Comparison of ENCODE assay signal across 7 cellular contexts in the genomic region with DNA sequence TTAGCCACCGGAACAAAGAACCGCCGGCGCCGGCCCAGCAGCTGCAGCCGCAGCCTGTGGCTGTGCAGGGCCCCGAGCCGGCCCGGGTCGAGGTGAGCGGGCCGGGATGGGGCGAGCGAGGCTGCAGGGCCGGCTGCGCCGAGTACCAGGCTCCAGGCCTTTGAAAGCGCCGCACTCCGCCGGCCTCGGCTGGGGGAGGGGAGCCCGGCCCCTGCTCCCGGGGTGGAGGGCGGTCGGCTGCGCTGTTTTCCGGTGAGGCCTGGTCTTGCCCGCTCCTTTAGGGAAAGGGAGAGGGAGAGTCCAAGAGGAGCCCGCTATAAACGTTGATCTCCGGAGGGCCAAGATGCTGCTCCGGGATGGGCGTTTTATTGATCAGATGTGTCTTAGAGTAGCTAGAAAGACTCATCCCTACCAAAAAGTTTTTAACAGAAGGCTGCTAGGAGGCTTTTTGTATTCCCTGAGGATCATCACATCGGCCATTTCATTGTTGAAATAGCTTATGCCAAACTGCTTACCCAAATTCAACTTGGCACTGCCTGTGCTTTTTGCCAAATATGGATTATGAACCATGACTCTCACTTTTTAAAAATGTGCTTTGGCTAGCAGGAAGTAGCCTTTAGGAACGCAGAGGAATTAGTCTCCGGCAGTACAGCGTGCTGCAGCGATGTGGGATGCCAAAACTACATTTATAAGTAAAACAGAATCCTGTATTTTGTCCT. TPM values are rescaled to one million over a fixed set of nuclear protein-coding genes. Genes with fewer than 3 reads are reported as not detected.
DNase-seq lines count a peak whose midpoint lies in the region; ATAC-seq, FAIRE-seq and TF ChIP-seq lines count a peak whose summit lies in the region.

No MANE protein-coding gene starts in this region.

- H4K8ac ChIP-seq in mesenchymal stem cell (ENCODE audit: low read length): peak overlapping the region; percentile 96

- peak overlapping the region; percentile 90 for H3K4me3 Mint-ChIP-seq in activated CD4-positive, alpha-beta memory T cell treated with anti-CD3 and anti-CD28 coated beads for 36 hours
- peak overlapping the region; percentile 98 to 99 for H3K4me3 Mint-ChIP-seq in stimulated activated naive CD8-positive, alpha-beta T cell treated with anti-CD3 and anti-CD28 coated beads, Interleukin-15, amount 100 ng/mL, for 72 hours

- no peaks in the 10 kb centered on the region for H3K9me3 Mint-ChIP-seq in activated CD4-positive, alpha-beta memory T cell treated with anti-CD3 and anti-CD28 coated beads for 36 hours
- H3K9me3 Mint-ChIP-seq in stimulated activated naive CD8-positive, alpha-beta T cell treated with anti-CD3 and anti-CD28 coated beads, Interleukin-15, amount 100 ng/mL, for 72 hours: no peaks in the 10 kb centered on the region

- H3K27me3 Mint-ChIP-seq in activated CD4-positive, alpha-beta memory T cell treated with anti-CD3 and anti-CD28 coated beads for 36 hours: no peaks in the 10 kb centered on the region
- H3K27me3 Mint-ChIP-seq in stimulated activated naive CD8-positive, alpha-beta T cell treated with anti-CD3 and anti-CD28 coated beads, Interleukin-15, amount 100 ng/mL, for 72 hours: no peaks in the 10 kb centered on the region

- no peaks in the 10 kb centered on the region for H3K9me2 ChIP-seq in Loucy (replicated peaks; ENCODE audit: low read depth, low read length)

- no peak for TF ChIP-seq CTCF in Loucy (conservative IDR thresholded peaks at IDR 0.05; ENCODE audit: low read length)

- intact Hi-C loops in activated CD4-positive, alpha-beta memory T cell treated with anti-CD3 and anti-CD28 coated beads for 36 hours (cut with micrococcal nuclease): loop anchor here (5.0 kb wide), 2 partner anchors 471 to 1041 kb away; a partner anchor contains a TSS

- peak overlapping the region in 1 of 2 experiments; percentile 96 for H3K23ac ChIP-seq in mesenchymal stem cell (ENCODE audit: low read length in 2 of 2)

- H2BK5ac ChIP-seq in mesenchymal stem cell (ENCODE audit: low read depth, low read length, poor library complexity, severe bottlenecking): peak overlapping the region; percentile 97

- H3K4ac ChIP-seq in mesenchymal stem cell (ENCODE audit: low read depth in 1 of 2, low read length in 2 of 2): peak overlapping the region; percentile 99

- peaks cover 54% of the 10 kb centered on the region for H3K79me2 ChIP-seq in Loucy (ENCODE audit: insufficient read depth, low read length)

- no peaks in the 10 kb centered on the region for H3F3A ChIP-seq in Loucy (ENCODE audit: low read depth)

- peak overlapping the region; percentile 40 for H2AFZ ChIP-seq in Loucy (ENCODE audit: low read length)
- H2AFZ ChIP-seq in mesenchymal stem cell (ENCODE audit: low read depth, low read length): peak overlapping the region; percentile 86

- H3K79me1 ChIP-seq in mesenchymal stem cell (replicated peaks; ENCODE audit: low read length, poor library complexity, severe bottlenecking): peaks cover 1% of the 10 kb centered on the region

- CTCF ChIA-PET in activated CD4-positive, alpha-beta memory T cell treated with anti-CD3 and anti-CD28 coated beads for 36 hours (lab: Charles Lee): interaction anchor here (1.9 to 5.0 kb wide), 2 partner anchors 50 to 153 kb away, joined by 6 to 53 read pairs; a partner anchor contains a TSS

- peak; percentile 5 for FAIRE-seq in GM12892 (lab: Jason Lieb, UNC)

- H3K9me3 ChIP-seq in Loucy (ENCODE audit: insufficient read depth, low read depth, low read length) (no peaks in the 10 kb centered on the region), mesenchymal stem cell (ENCODE audit: control insufficient read depth, low read length) (no peaks in the 10 kb centered on the region)
- no peaks in the 10 kb centered on the region for H3K9me3 ChIP-seq in effector memory CD4-positive, alpha-beta T cell (ENCODE audit: control insufficient read depth, low read length)

- peak; percentile 35 for ATAC-seq in stimulated activated naive CD8-positive, alpha-beta T cell treated with anti-CD3 and anti-CD28 coated beads, Interleukin-15, amount 100 ng/mL, for 72 hours

- H3K27ac Mint-ChIP-seq in activated CD4-positive, alpha-beta memory T cell treated with anti-CD3 and anti-CD28 coated beads for 36 hours: peak overlapping the region; percentile 93
- peak overlapping the region; percentile 74 to 94 for H3K27ac Mint-ChIP-seq in stimulated activated naive CD8-positive, alpha-beta T cell treated with anti-CD3 and anti-CD28 coated beads, Interleukin-15, amount 100 ng/mL, for 72 hours

- DNase-seq in GM12892 (ENCODE audit: insufficient read length) (peak; percentile 30), H7 (peak; percentile 79), mesenchymal stem cell (peak; percentile 59)
- peak; percentile 44 for DNase-seq in activated CD4-positive, alpha-beta memory T cell treated with anti-CD3 and anti-CD28 coated beads for 36 hours
- DNase-seq in effector memory CD4-positive, alpha-beta T cell: peak; percentile 1 to 9 (median 6)
- peak in 1 of 2 donors; percentile 33 for DNase-seq in stimulated activated naive CD8-positive, alpha-beta T cell treated with anti-CD3 and anti-CD28 coated beads, Interleukin-15, amount 100 ng/mL, for 72 hours

- H4K91ac ChIP-seq in mesenchymal stem cell (ENCODE audit: low read length): peak overlapping the region; percentile 97

- peak overlapping the region; percentile 57 to 98 for H3K14ac ChIP-seq in mesenchymal stem cell (ENCODE audit: low read length in 2 of 2)

- peak overlapping the region in 1 of 2 experiments; percentile 16 for H2BK12ac ChIP-seq in mesenchymal stem cell (ENCODE audit: low read length in 2 of 2)

- peaks cover 51% of the 10 kb centered on the region for H4K20me1 ChIP-seq in Loucy (ENCODE audit: insufficient read depth, low read length, poor library complexity, severe bottlenecking)

- no peak overlapping the region for H2AK5ac ChIP-seq in mesenchymal stem cell (ENCODE audit: low read length, severe bottlenecking)

- H2BK15ac ChIP-seq in mesenchymal stem cell (ENCODE audit: low read depth, poor library complexity, severe bottlenecking): peak overlapping the region; percentile 67

- peaks cover 36% of the 10 kb centered on the region for H3K36me3 Mint-ChIP-seq in activated CD4-positive, alpha-beta memory T cell treated with anti-CD3 and anti-CD28 coated beads for 36 hours

- peak overlapping the region; percentile 73 for H2BK120ac ChIP-seq in mesenchymal stem cell (ENCODE audit: low read depth, low read length)

- TF ChIP-seq POLR2A in GM12892 (IDR thresholded peaks at IDR 0.05; ENCODE audit: low read depth, low read length): no peak

- H3K4me1 Mint-ChIP-seq in activated CD4-positive, alpha-beta memory T cell treated with anti-CD3 and anti-CD28 coated beads for 36 hours (ENCODE audit: low read depth): peaks cover 36% of the 10 kb centered on the region
- H3K4me1 Mint-ChIP-seq in stimulated activated naive CD8-positive, alpha-beta T cell treated with anti-CD3 and anti-CD28 coated beads, Interleukin-15, amount 100 ng/mL, for 72 hours: peaks cover 53% of the 10 kb centered on the region

- H3K36me3 ChIP-seq in H7 (replicated peaks; ENCODE audit: control insufficient read depth, insufficient read depth, low read length) (no peaks in the 10 kb centered on the region), Loucy (ENCODE audit: insufficient read depth, low read length) (no peaks in the 10 kb centered on the region), mesenchymal stem cell (ENCODE audit: control insufficient read depth in 1 of 2, insufficient read depth in 2 of 2, low read depth in 1 of 2, low read length in 2 of 2) (peaks cover 0 to 20% of the 10 kb centered on the region in 2 experiments)
- H3K36me3 ChIP-seq in effector memory CD4-positive, alpha-beta T cell (ENCODE audit: control insufficient read depth, insufficient read depth, low read length): peaks cover 7% of the 10 kb centered on the region

- peak overlapping the region; percentile 96 for H3K9ac ChIP-seq in Loucy (ENCODE audit: low read depth, low read length, poor library complexity, severe bottlenecking)
- peak overlapping the region; percentile 96 for H3K9ac ChIP-seq in mesenchymal stem cell (ENCODE audit: low read length)

- no peaks in the 10 kb centered on the region for H3K27me3 ChIP-seq in H7 (ENCODE audit: control insufficient read depth, insufficient read depth, low read length)
- peaks cover 4% of the 10 kb centered on the region for H3K27me3 ChIP-seq in Loucy (ENCODE audit: insufficient read depth, low read length, poor library complexity, severe bottlenecking)
- no peaks in the 10 kb centered on the region for H3K27me3 ChIP-seq in effector memory CD4-positive, alpha-beta T cell (replicated peaks; ENCODE audit: control insufficient read depth, insufficient read depth, low read length, poor library complexity, severe bottlenecking)
- no peaks in the 10 kb centered on the region for H3K27me3 ChIP-seq in mesenchymal stem cell (ENCODE audit: control insufficient read depth in 1 of 2, insufficient read depth in 1 of 2, low read length in 2 of 2)

- H3K4me3 ChIP-seq in H7 (ENCODE audit: insufficient read depth, low read depth, low read length) (peak overlapping the region; percentile 86), Loucy (ENCODE audit: low read length, poor library complexity, severe bottlenecking) (peak overlapping the region; percentile 100), mesenchymal stem cell (ENCODE audit: insufficient read depth in 1 of 2, low read depth in 1 of 2, low read length in 2 of 2) (peak overlapping the region; percentile 80 to 99)
- H3K4me3 ChIP-seq in effector memory CD4-positive, alpha-beta T cell (ENCODE audit: insufficient read depth, low read depth, low read length, poor library complexity, severe bottlenecking): peak overlapping the region; percentile 67

- H3K4me1 ChIP-seq in Loucy (ENCODE audit: insufficient read depth, low read length, poor library complexity, severe bottlenecking) (peaks cover 35% of the 10 kb centered on the region), mesenchymal stem cell (ENCODE audit: control insufficient read depth, insufficient read depth, low read depth, low read length) (peaks cover 2% of the 10 kb centered on the region)
- peaks cover 16% of the 10 kb centered on the region for H3K4me1 ChIP-seq in effector memory CD4-positive, alpha-beta T cell (ENCODE audit: control insufficient read depth, insufficient read depth, low read length, poor library complexity, severe bottlenecking)

- H3K4me2 ChIP-seq in Loucy (ENCODE audit: low read depth, low read length, poor library complexity, severe bottlenecking) (peak overlapping the region; percentile 95), mesenchymal stem cell (ENCODE audit: low read length, poor library complexity, severe bottlenecking) (peak overlapping the region; percentile 90)

- POLR2A ChIA-PET in activated CD4-positive, alpha-beta memory T cell treated with anti-CD3 and anti-CD28 coated beads for 36 hours (lab: Charles Lee): interaction anchor here (0.6 to 2.0 kb wide), 3 partner anchors 14 to 151 kb away, joined by 4 read pairs; a partner anchor contains a TSS

- under 1% methylated on average over 29 of the region's 39 CpGs for WGBS in mesenchymal stem cell

- H3K18ac ChIP-seq in mesenchymal stem cell (ENCODE audit: low read depth in 1 of 2, low read length in 2 of 2): peak overlapping the region; percentile 98 to 100

- H3K27ac ChIP-seq in effector memory CD4-positive, alpha-beta T cell (ENCODE audit: insufficient read depth, low read length, poor library complexity, severe bottlenecking): peak overlapping the region; percentile 78
- peak overlapping the region; percentile 92 for H3K27ac ChIP-seq in mesenchymal stem cell (ENCODE audit: low read length, poor library complexity, severe bottlenecking)

RNA-seq across cellular contexts. Expression of a gene that starts 0.7 kb away (rescaled TPM):
- 57.9 TPM for polyA plus RNA-seq in GM12892 (2012; ENCODE audit: missing spikeins)
- total RNA-seq in H7 (2014; rRNA removed; shearing (Covaris generic)): 84.0 and 88.0 TPM in 2 replicates
- 10 to 100 TPM; 50.4 to 56.8 TPM for total RNA-seq in activated CD4-positive, alpha-beta memory T cell treated with anti-CD3 and anti-CD28 coated beads for 36 hours
- polyA plus RNA-seq in mesenchymal stem cell (2013, experiment 1 of 2): 98.0 TPM
- polyA plus RNA-seq in mesenchymal stem cell (2013, experiment 2 of 2): 99.5 TPM

RNA-seq across cellular contexts. Expression of a gene that starts 50.4 kb away (rescaled TPM):
- 4.5 TPM for polyA plus RNA-seq in GM12892 (2012; ENCODE audit: missing spikeins)
- 31.9 and 33.9 TPM in 2 replicates for total RNA-seq in H7 (2014; rRNA removed; shearing (Covaris generic))
- 10 to 100 TPM; 19.2 to 19.7 TPM for total RNA-seq in activated CD4-positive, alpha-beta memory T cell treated with anti-CD3 and anti-CD28 coated beads for 36 hours
- polyA plus RNA-seq in mesenchymal stem cell (2013, experiment 1 of 2): 15.1 TPM
- 15.2 TPM for polyA plus RNA-seq in mesenchymal stem cell (2013, experiment 2 of 2)
